8 cellular contexts compared by ENCODE assay signal in genomic region chr1:1273152-1273534, GRCh38. TPM values are rescaled to one million over a fixed set of nuclear protein-coding genes. Genes with fewer than 3 reads are reported as not detected.
A peak's percentile ranks its signal among the peaks of the same experiment; 100 is the strongest.
DNase-seq lines count a peak whose midpoint lies in the region; ATAC-seq lines count a peak whose summit lies in the region.

No MANE protein-coding gene starts in this region.

- peak overlapping the region; percentile 86 for H3K4me3 ChIP-seq in Jurkat, Clone E6-1 (ENCODE audit: low read length)

- POLR2A ChIA-PET in activated CD4-positive, alpha-beta T cell treated with anti-CD3 and anti-CD28 coated beads for 36 hours (lab: Charles Lee), result interaction anchor here (1.0 kb wide), 1 partner anchor 159 kb away, joined by 3 read pairs; no protein-coding TSS in a partner anchor
- POLR2A ChIA-PET in naive thymus-derived CD8-positive, alpha-beta T cell (lab: Charles Lee), result interaction anchor here (0.6 to 2.1 kb wide), 12 partner anchors 9 to 232 kb away, joined by 3 to 8 read pairs (median 4); partner anchors contain the start of genes AURKAIP1, CCNL2 and MRPL20

- CTCF ChIA-PET in activated CD4-positive, alpha-beta T cell treated with anti-CD3 and anti-CD28 coated beads for 36 hours (lab: Charles Lee), result interaction anchor here (1.0 to 1.4 kb wide), 2 partner anchors 10 to 27 kb away, joined by 3 read pairs; no protein-coding TSS in a partner anchor

- intact Hi-C loops in activated CD4-positive, alpha-beta T cell treated with anti-CD3 and anti-CD28 coated beads for 36 hours (cut with DNase I, micrococcal nuclease), result loop anchor here (1.0 to 10.0 kb wide), 15 partner anchors 34 to 342 kb away; partner anchors contain the start of genes PUSL1 (in 2 of the 2), ACAP3 (in 1 of the 2), ATAD3A (in 1 of the 2) and ATAD3B (in 1 of the 2)

- ATAC-seq in activated CD4-positive, alpha-beta T cell treated with anti-CD3 and anti-CD28 coated beads for 36 hours, result no peak
- ATAC-seq in naive thymus-derived CD8-positive, alpha-beta T cell, result peak in 1 of 2 donors; percentile 9
- ATAC-seq in HG03045 (IDR thresholded peaks at IDR 0.05; ENCODE audit: unreplicated experiment), result no peak

- peak overlapping the region; percentile 85 for H3K4me3 Mint-ChIP-seq in activated CD4-positive, alpha-beta T cell treated with anti-CD3 and anti-CD28 coated beads for 36 hours
- peak overlapping the region; percentile 80 to 93 (median 87) for H3K4me3 Mint-ChIP-seq in naive thymus-derived CD8-positive, alpha-beta T cell

- DNase-seq in activated CD4-positive, alpha-beta T cell treated with anti-CD3 and anti-CD28 coated beads for 36 hours, result no peak
- no peak for DNase-seq in activated CD4-positive, alpha-beta T cell treated with anti-CD3 and anti-CD28 coated beads for 4 hours
- DNase-seq in Jurkat, Clone E6-1 (ENCODE audit: low read depth, low spot score), result no peak
- peak; percentile 53 for DNase-seq in dermis blood vessel endothelial cell
- peak in 1 of 10 donors; percentile 21 for DNase-seq in naive thymus-derived CD8-positive, alpha-beta T cell
- no peak for DNase-seq in GM19238 (ENCODE audit: insufficient read length, low spot score)
- DNase-seq in glomerular visceral epithelial cell (ENCODE audit: extremely low spot score), result no peak

- peak overlapping the region; percentile 83 for H3K27ac Mint-ChIP-seq in activated CD4-positive, alpha-beta T cell treated with anti-CD3 and anti-CD28 coated beads for 36 hours
- peak overlapping the region; percentile 75 to 96 (median 91) for H3K27ac Mint-ChIP-seq in naive thymus-derived CD8-positive, alpha-beta T cell

- no peaks in the 10 kb centered on the region for H3K9me3 Mint-ChIP-seq in activated CD4-positive, alpha-beta T cell treated with anti-CD3 and anti-CD28 coated beads for 36 hours (ENCODE audit: low read depth)
- no peaks in the 10 kb centered on the region for H3K9me3 Mint-ChIP-seq in naive thymus-derived CD8-positive, alpha-beta T cell

- H3K36me3 Mint-ChIP-seq in activated CD4-positive, alpha-beta T cell treated with anti-CD3 and anti-CD28 coated beads for 36 hours (ENCODE audit: low read depth), result peaks cover 33% of the 10 kb centered on the region
- H3K36me3 Mint-ChIP-seq in naive thymus-derived CD8-positive, alpha-beta T cell, result peaks cover 0 to 24% (median 1%) of the 10 kb centered on the region in 3 donors

- no peaks in the 10 kb centered on the region for H3K27me3 Mint-ChIP-seq in activated CD4-positive, alpha-beta T cell treated with anti-CD3 and anti-CD28 coated beads for 36 hours
- H3K27me3 Mint-ChIP-seq in naive thymus-derived CD8-positive, alpha-beta T cell, result no peaks in the 10 kb centered on the region

- peaks cover 36% of the 10 kb centered on the region for H3K4me1 Mint-ChIP-seq in activated CD4-positive, alpha-beta T cell treated with anti-CD3 and anti-CD28 coated beads for 36 hours
- peaks cover 27 to 47% (median 37%) of the 10 kb centered on the region in 4 donors for H3K4me1 Mint-ChIP-seq in naive thymus-derived CD8-positive, alpha-beta T cell

RNA-seq across cellular contexts. Expression of gene UBE2J2, which starts 0.5 kb away (rescaled TPM):
- total RNA-seq in activated CD4-positive, alpha-beta T cell treated with anti-CD3 and anti-CD28 coated beads for 36 hours, result 10 to 100 TPM; 57.4 to 60.2 TPM
- 54.5 TPM for polyA plus RNA-seq in Jurkat, Clone E6-1 (2012; ENCODE audit: insufficient read depth, insufficient read length)
- total RNA-seq in dermis blood vessel endothelial cell, result 57.3 and 62.1 TPM in 2 replicates
- total RNA-seq in naive thymus-derived CD8-positive, alpha-beta T cell, result 100 to 1,000 TPM; 104 to 105 TPM
- polyA plus RNA-seq in naive thymus-derived CD8-positive, alpha-beta T cell, result 10 to 100 TPM; 84.7 to 92.9 (median 85.8) TPM

RNA-seq across cellular contexts. Expression of gene SCNN1D, which starts 7.1 kb away (rescaled TPM):
- total RNA-seq in activated CD4-positive, alpha-beta T cell treated with anti-CD3 and anti-CD28 coated beads for 36 hours, result 1 to 10 TPM; 3.6 to 3.8 TPM
- polyA plus RNA-seq in Jurkat, Clone E6-1 (2012; ENCODE audit: insufficient read depth, insufficient read length), result 11.9 TPM
- 0.14 and 1.0 TPM in 2 replicates for total RNA-seq in dermis blood vessel endothelial cell
- 10 to 100 TPM; 11.8 to 17.4 TPM for total RNA-seq in naive thymus-derived CD8-positive, alpha-beta T cell
- polyA plus RNA-seq in naive thymus-derived CD8-positive, alpha-beta T cell, result under 1 TPM in 2 of 3 donors, not detected in 1; 0.06 to 0.58 TPM

RNA-seq across cellular contexts. Expression of gene C1QTNF12, which starts 26.6 kb away (rescaled TPM):
- 1 to 10 TPM; 1.1 to 1.6 TPM for total RNA-seq in activated CD4-positive, alpha-beta T cell treated with anti-CD3 and anti-CD28 coated beads for 36 hours
- not detected for polyA plus RNA-seq in Jurkat, Clone E6-1 (2012; ENCODE audit: insufficient read depth, insufficient read length)
- 0.17 and 0.56 TPM in 2 replicates for total RNA-seq in dermis blood vessel endothelial cell
- total RNA-seq in naive thymus-derived CD8-positive, alpha-beta T cell, result 1 to 10 TPM; 5.0 to 7.1 TPM
- polyA plus RNA-seq in naive thymus-derived CD8-positive, alpha-beta T cell, result under 1 TPM in 1 of 3 donors, not detected in 2; 0.22 TPM

RNA-seq across cellular contexts. Expression of gene ACAP3, which starts 34.6 kb away (rescaled TPM):
- 10 to 100 TPM; 17.5 to 24.3 TPM for total RNA-seq in activated CD4-positive, alpha-beta T cell treated with anti-CD3 and anti-CD28 coated beads for 36 hours
- polyA plus RNA-seq in Jurkat, Clone E6-1 (2012; ENCODE audit: insufficient read depth, insufficient read length), result 66.3 TPM
- total RNA-seq in dermis blood vessel endothelial cell, result 16.8 and 30.6 TPM in 2 replicates
- 10 to 100 TPM; 65.3 to 69.1 TPM for total RNA-seq in naive thymus-derived CD8-positive, alpha-beta T cell
- 1 to 10 TPM; 2.0 to 6.7 (median 3.5) TPM for polyA plus RNA-seq in naive thymus-derived CD8-positive, alpha-beta T cell

RNA-seq across cellular contexts. Expression of gene PUSL1, which starts 35.3 kb away (rescaled TPM):
- 10 to 100 TPM; 13.7 to 18.0 TPM for total RNA-seq in activated CD4-positive, alpha-beta T cell treated with anti-CD3 and anti-CD28 coated beads for 36 hours
- polyA plus RNA-seq in Jurkat, Clone E6-1 (2012; ENCODE audit: insufficient read depth, insufficient read length), result 21.7 TPM
- 11.1 and 13.7 TPM in 2 replicates for total RNA-seq in dermis blood vessel endothelial cell
- total RNA-seq in naive thymus-derived CD8-positive, alpha-beta T cell, result 10 to 100 TPM; 19.6 to 23.4 TPM
- 10 to 100 TPM; 14.5 to 18.2 (median 17.7) TPM for polyA plus RNA-seq in naive thymus-derived CD8-positive, alpha-beta T cell
